Comparison of ENCODE assay signal across 1 cellular context in the genomic region with DNA sequence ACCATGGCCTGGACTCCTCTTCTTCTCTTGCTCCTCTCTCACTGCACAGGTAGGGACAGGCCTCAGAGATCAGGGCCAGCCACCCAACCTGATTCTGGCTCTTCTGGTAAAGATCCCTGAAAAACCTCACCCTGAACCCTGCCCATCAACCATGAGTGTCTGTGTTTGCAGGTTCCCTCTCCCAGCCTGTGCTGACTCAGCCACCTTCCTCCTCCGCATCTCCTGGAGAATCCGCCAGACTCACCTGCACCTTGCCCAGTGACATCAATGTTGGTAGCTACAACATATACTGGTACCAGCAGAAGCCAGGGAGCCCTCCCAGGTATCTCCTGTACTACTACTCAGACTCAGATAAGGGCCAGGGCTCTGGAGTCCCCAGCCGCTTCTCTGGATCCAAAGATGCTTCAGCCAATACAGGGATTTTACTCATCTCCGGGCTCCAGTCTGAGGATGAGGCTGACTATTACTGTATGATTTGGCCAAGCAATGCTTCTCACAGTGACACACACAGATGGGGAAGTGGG.
TF ChIP-seq lines count a peak whose summit lies in the region.

No MANE protein-coding gene starts in this region.

TF ChIP-seq in HepG2, 621 proteins besides CTCF, POLR2A, EP300 and RAD21 (continued from another document):
- TF ChIP-seq, protein P1, sequence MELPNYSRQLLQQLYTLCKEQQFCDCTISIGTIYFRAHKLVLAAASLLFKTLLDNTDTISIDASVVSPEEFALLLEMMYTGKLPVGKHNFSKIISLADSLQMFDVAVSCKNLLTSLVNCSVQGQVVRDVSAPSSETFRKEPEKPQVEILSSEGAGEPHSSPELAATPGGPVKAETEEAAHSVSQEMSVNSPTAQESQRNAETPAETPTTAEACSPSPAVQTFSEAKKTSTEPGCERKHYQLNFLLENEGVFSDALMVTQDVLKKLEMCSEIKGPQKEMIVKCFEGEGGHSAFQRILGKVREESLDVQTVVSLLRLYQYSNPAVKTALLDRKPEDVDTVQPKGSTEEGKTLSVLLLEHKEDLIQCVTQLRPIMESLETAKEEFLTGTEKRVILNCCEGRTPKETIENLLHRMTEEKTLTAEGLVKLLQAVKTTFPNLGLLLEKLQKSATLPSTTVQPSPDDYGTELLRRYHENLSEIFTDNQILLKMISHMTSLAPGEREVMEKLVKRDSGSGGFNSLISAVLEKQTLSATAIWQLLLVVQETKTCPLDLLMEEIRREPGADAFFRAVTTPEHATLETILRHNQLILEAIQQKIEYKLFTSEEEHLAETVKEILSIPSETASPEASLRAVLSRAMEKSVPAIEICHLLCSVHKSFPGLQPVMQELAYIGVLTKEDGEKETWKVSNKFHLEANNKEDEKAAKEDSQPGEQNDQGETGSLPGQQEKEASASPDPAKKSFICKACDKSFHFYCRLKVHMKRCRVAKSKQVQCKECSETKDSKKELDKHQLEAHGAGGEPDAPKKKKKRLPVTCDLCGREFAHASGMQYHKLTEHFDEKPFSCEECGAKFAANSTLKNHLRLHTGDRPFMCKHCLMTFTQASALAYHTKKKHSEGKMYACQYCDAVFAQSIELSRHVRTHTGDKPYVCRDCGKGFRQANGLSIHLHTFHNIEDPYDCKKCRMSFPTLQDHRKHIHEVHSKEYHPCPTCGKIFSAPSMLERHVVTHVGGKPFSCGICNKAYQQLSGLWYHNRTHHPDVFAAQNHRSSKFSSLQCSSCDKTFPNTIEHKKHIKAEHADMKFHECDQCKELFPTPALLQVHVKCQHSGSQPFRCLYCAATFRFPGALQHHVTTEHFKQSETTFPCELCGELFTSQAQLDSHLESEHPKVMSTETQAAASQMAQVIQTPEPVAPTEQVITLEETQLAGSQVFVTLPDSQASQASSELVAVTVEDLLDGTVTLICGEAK (IDR thresholded peaks at IDR 0.05): no peak
- TF ChIP-seq, protein P1 (CRISPR knock-in tag; IDR thresholded peaks at IDR 0.05): no peak
- no peak for TF ChIP-seq ZBTB7A (CRISPR knock-in tag; IDR thresholded peaks at IDR 0.05)
- TF ChIP-seq, protein P2, sequence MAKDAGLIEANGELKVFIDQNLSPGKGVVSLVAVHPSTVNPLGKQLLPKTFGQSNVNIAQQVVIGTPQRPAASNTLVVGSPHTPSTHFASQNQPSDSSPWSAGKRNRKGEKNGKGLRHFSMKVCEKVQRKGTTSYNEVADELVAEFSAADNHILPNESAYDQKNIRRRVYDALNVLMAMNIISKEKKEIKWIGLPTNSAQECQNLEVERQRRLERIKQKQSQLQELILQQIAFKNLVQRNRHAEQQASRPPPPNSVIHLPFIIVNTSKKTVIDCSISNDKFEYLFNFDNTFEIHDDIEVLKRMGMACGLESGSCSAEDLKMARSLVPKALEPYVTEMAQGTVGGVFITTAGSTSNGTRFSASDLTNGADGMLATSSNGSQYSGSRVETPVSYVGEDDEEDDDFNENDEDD (CRISPR knock-in tag; IDR thresholded peaks at IDR 0.05; ENCODE audit: borderline replicate concordance): no peak
- TF ChIP-seq, protein P3, sequence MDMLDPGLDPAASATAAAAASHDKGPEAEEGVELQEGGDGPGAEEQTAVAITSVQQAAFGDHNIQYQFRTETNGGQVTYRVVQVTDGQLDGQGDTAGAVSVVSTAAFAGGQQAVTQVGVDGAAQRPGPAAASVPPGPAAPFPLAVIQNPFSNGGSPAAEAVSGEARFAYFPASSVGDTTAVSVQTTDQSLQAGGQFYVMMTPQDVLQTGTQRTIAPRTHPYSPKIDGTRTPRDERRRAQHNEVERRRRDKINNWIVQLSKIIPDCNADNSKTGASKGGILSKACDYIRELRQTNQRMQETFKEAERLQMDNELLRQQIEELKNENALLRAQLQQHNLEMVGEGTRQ (IDR thresholded peaks at IDR 0.05; ENCODE audit: low read depth, low read length): no peak
- TF ChIP-seq, protein P3 (CRISPR knock-in tag; IDR thresholded peaks at IDR 0.05; ENCODE audit: borderline replicate concordance): no peak
- TF ChIP-seq, protein P4, sequence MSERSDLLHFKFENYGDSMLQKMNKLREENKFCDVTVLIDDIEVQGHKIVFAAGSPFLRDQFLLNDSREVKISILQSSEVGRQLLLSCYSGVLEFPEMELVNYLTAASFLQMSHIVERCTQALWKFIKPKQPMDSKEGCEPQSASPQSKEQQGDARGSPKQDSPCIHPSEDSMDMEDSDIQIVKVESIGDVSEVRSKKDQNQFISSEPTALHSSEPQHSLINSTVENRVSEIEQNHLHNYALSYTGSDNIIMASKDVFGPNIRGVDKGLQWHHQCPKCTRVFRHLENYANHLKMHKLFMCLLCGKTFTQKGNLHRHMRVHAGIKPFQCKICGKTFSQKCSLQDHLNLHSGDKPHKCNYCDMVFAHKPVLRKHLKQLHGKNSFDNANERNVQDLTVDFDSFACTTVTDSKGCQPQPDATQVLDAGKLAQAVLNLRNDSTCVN (CRISPR knock-in tag; IDR thresholded peaks at IDR 0.05; ENCODE audit: borderline replicate concordance): no peak
- TF ChIP-seq MEIS1 (CRISPR knock-in tag; IDR thresholded peaks at IDR 0.05; ENCODE audit: borderline replicate concordance): no peak
- TF ChIP-seq PAF1 (CRISPR knock-in tag; IDR thresholded peaks at IDR 0.05): no peak
TF ChIP-seq in HepG2: peak in this region for 0.
